ENCODE assay signal across 13 cellular contexts in the genomic region with DNA sequence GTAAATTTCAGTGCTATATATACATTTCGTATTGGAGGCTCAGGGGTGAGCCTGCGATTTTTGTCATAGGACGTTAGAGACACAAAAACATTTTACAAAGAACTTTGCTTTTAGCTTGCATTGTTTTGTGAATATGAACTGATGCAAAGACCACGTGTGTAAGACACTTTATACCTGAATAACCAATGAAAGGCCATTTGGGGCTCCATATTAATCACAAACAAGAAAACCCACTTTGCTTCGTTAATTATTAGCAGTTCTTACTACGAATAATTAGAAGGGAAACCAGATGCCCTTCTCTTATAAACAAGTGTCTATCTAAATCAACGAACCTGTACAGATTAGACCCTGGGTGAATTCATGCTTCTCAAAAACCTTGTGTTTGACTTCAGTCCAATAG. TPM values are rescaled to one million over a fixed set of nuclear protein-coding genes. Genes with fewer than 3 reads are reported as not detected.
DNase-seq lines count a peak whose midpoint lies in the region; ATAC-seq and TF ChIP-seq lines count a peak whose summit lies in the region.
"Had no signal": no experiment of that assay in that cellular context is flagged by ENCODE, and none has a peak within 500 bp of the region (broad histone marks: within the 10 kb centered on the region; RNA-seq: fewer than 3 reads in every experiment).

No MANE protein-coding gene starts in this region.

- H3K9me3 ChIP-seq in adrenal gland (replicated peaks in 1 of 3) (peaks cover 0 to 8% (median 0%) of the 10 kb centered on the region in 3 donors), iPS-18a (ENCODE audit: control insufficient read depth, low read depth, low read length) (no peaks in the 10 kb centered on the region), prostate gland (no peaks in the 10 kb centered on the region)

- intact Hi-C loops in adrenal gland (cut with DNase I) = loop anchor here in 1 of 2 donors (10.0 kb wide), 1 partner anchor 143 kb away; no protein-coding TSS in a partner anchor
- intact Hi-C loops in prostate gland (cut with DNase I) = no loop called here

- H3K9ac ChIP-seq in iPS-18a (ENCODE audit: low read length) = peak overlapping the region; percentile 97

- ATAC-seq in HG03135 (IDR thresholded peaks at IDR 0.05; ENCODE audit: unreplicated experiment) = no peak

- H3K4me3 ChIP-seq in H7 (ENCODE audit: insufficient read depth, low read depth, low read length) (peak overlapping the region; percentile 84), adrenal gland (peak overlapping the region in 2 of 4 donors; percentile 64 to 75), iPS-18a (ENCODE audit: low read length) (peak overlapping the region; percentile 83), prostate gland (peak overlapping the region; percentile 1 to 13)

- H3K4me1 ChIP-seq in adrenal gland (replicated peaks in 1 of 2) (peaks cover 0 to 5% of the 10 kb centered on the region in 2 donors), iPS-18a (ENCODE audit: control insufficient read depth, low read depth, low read length) (peaks cover 14% of the 10 kb centered on the region), prostate gland (replicated peaks) (no peaks in the 10 kb centered on the region)

- no peak for DNase-seq in H7
- DNase-seq in adrenal gland = no peak
- DNase-seq in prostate gland (ENCODE audit: low spot score) = no peak
- no peak for DNase-seq in NCI-H2107 (lab: John Stamatoyannopoulos, UW)
- DNase-seq in ureter (ENCODE audit: low spot score) = no peak
- no peak for DNase-seq in NCI-H1105 (lab: John Stamatoyannopoulos, UW)
- DNase-seq: activated naive CD4-positive, alpha-beta T cell treated with anti-CD3 and anti-CD28 coated beads, Interleukin-2, amount 10 ng/mL, durations not matched to agents 7 days and 5 days; CD4-positive, alpha-beta T cell; Kasumi-1; NCI-H226; small intestine had no signal

- WGBS in adrenal gland, 4 donors = 11 to 22% (median 18%) methylated on average over 7 of the region's 7 CpGs
- 49% methylated on average over 7 of the region's 7 CpGs for WGBS in prostate gland

- TF ChIP-seq CTCF in adrenal gland (IDR thresholded peaks at IDR 0.05) (no peak), prostate gland (IDR thresholded peaks at IDR 0.05) (no peak)

- TF ChIP-seq POLR2A in adrenal gland (IDR thresholded peaks at IDR 0.05) = no peak
- TF ChIP-seq POLR2A in prostate gland (IDR thresholded peaks at IDR 0.05) = no peak

- H3K27me3 ChIP-seq in H7 (ENCODE audit: control insufficient read depth, insufficient read depth, low read length) (no peaks in the 10 kb centered on the region), adrenal gland (no peaks in the 10 kb centered on the region), iPS-18a (ENCODE audit: control insufficient read depth, insufficient read depth, low read length) (no peaks in the 10 kb centered on the region), prostate gland (replicated peaks; ENCODE audit: insufficient read depth) (peaks cover 10% of the 10 kb centered on the region)

- H3K36me3 ChIP-seq in H7 (replicated peaks; ENCODE audit: control insufficient read depth, insufficient read depth, low read length) (no peaks in the 10 kb centered on the region), adrenal gland (replicated peaks in 1 of 2) (no peaks in the 10 kb centered on the region), iPS-18a (ENCODE audit: control insufficient read depth, low read depth, low read length) (no peaks in the 10 kb centered on the region), prostate gland (no peaks in the 10 kb centered on the region)

- H3K27ac ChIP-seq in adrenal gland (peak overlapping the region in 4 of 5 donors; percentile 81 to 90 (median 85)), iPS-18a (ENCODE audit: low read length) (peak overlapping the region; percentile 84), prostate gland (no peak overlapping the region)

RNA-seq across cellular contexts. Expression of a gene that starts 1.1 kb away (rescaled TPM):
- 31.6 and 34.2 TPM in 2 replicates for total RNA-seq in H7 (2014; rRNA removed; shearing (Covaris generic))
- total RNA-seq in adrenal gland (100 to 1,000 TPM in 1 of 8 donors, 10 to 100 TPM in 7; 30.4 to 114 (median 62.1) TPM), prostate gland (10 to 100 TPM in 1 of 2 donors, 1 to 10 TPM in 1; 9.7 to 13.3 TPM), ureter (27.6 TPM)
- polyA plus RNA-seq in adrenal gland = 100 to 1,000 TPM in 1 of 3 donors, 10 to 100 TPM in 2; 36.7 to 106 (median 43.9) TPM
- total RNA-seq: CD4-positive, alpha-beta T cell had no signal

Comparison
In these comparisons a context has a peak if more than half of its experiments do, and no peak if none do; other contexts are left out.
1. H3K27ac ChIP-seq: peak in adrenal gland (4 of 5) and iPS-18a (single experiment); none in prostate gland (0 of 2).